In genomic region chr1:234851450-234852438, GRCh38 we compare ENCODE assay signal across 8 cellular contexts.
DNase-seq lines count a peak whose midpoint lies in the region; ATAC-seq and TF ChIP-seq lines count a peak whose summit lies in the region.

No MANE protein-coding gene starts in this region.

- peak overlapping the region; percentile 74; the same call in 1 of the 2 replicates for H3K27ac ChIP-seq in HUES64 (ENCODE audit: low read depth, low read length)
- H3K27ac ChIP-seq in neutrophil: peak overlapping the region; percentile 94

- H3K27ac Mint-ChIP-seq in activated CD8-positive, alpha-beta memory T cell treated with anti-CD3 and anti-CD28 coated beads, Interleukin-2, amount 10 ng/mL, durations not matched to agents 7 days and 5 days: peak overlapping the region; percentile 60

- CTCF ChIA-PET in activated CD8-positive, alpha-beta memory T cell treated with anti-CD3 and anti-CD28 coated beads, Interleukin-2, amount 10 ng/mL, durations not matched to agents 7 days and 5 days (lab: Charles Lee): no interaction called here

- no peak for TF ChIP-seq CTCF in neutrophil (IDR thresholded peaks at IDR 0.05)

- ATAC-seq in activated CD8-positive, alpha-beta memory T cell treated with anti-CD3 and anti-CD28 coated beads, Interleukin-2, amount 10 ng/mL, durations not matched to agents 7 days and 5 days: peak; percentile 61

- H3K4me1 ChIP-seq in HUES64 (ENCODE audit: insufficient read depth, low read length) (peaks cover 8% of the 10 kb centered on the region; the same call in 1 of the 2 replicates), neutrophil (ENCODE audit: control insufficient read depth in 1 of 2, insufficient read depth in 1 of 2, low read depth in 1 of 2, low read length in 1 of 2) (peaks cover 50 to 53% of the 10 kb centered on the region in 2 experiments)

- no peaks in the 10 kb centered on the region for H3K27me3 ChIP-seq in HUES64 (ENCODE audit: insufficient read depth, low read length)
- no peaks in the 10 kb centered on the region for H3K27me3 ChIP-seq in neutrophil

- H3K36me3 ChIP-seq in HUES64 (ENCODE audit: insufficient read depth, low read length) (no peaks in the 10 kb centered on the region), neutrophil (no peaks in the 10 kb centered on the region)

- no peak overlapping the region for H3K9ac ChIP-seq in HUES64 (ENCODE audit: low read depth, low read length)

- peak; percentile 54 for DNase-seq in activated CD8-positive, alpha-beta memory T cell treated with anti-CD3 and anti-CD28 coated beads, Interleukin-2, amount 10 ng/mL, durations not matched to agents 7 days and 5 days
- DNase-seq in activated CD8-positive, alpha-beta memory T cell treated with anti-CD3 and anti-CD28 coated beads for 24 hours: no peak
- DNase-seq in amniotic epithelial cell (ENCODE audit: low read depth) (peak; percentile 53), NCI-H1930 (lab: John Stamatoyannopoulos, UW) (no peak), NCI-H2107 treated with DMSO at 0.1 percent for 48 hours (lab: John Stamatoyannopoulos, UW; ENCODE audit: unreplicated experiment) (no peak), superior temporal gyrus (ENCODE audit: extremely low spot score) (no peak)

- H3K36me3 Mint-ChIP-seq in activated CD8-positive, alpha-beta memory T cell treated with anti-CD3 and anti-CD28 coated beads, Interleukin-2, amount 10 ng/mL, durations not matched to agents 7 days and 5 days: peaks cover 5% of the 10 kb centered on the region

- H3K27me3 Mint-ChIP-seq in activated CD8-positive, alpha-beta memory T cell treated with anti-CD3 and anti-CD28 coated beads, Interleukin-2, amount 10 ng/mL, durations not matched to agents 7 days and 5 days: no peaks in the 10 kb centered on the region

- H3K4me3 ChIP-seq in HUES64 (ENCODE audit: low read length) (no peak overlapping the region), neutrophil (ENCODE audit: low read depth in 1 of 2, low read length in 1 of 2) (peak overlapping the region in 1 of 2 experiments; percentile 20)

- H3K9me3 ChIP-seq in HUES64 (ENCODE audit: insufficient read depth, low read depth, low read length) (no peaks in the 10 kb centered on the region), neutrophil (no peaks in the 10 kb centered on the region)

- 91% methylated on average over 9 of the region's 9 CpGs for WGBS in HUES64

- H3K9me3 Mint-ChIP-seq in activated CD8-positive, alpha-beta memory T cell treated with anti-CD3 and anti-CD28 coated beads, Interleukin-2, amount 10 ng/mL, durations not matched to agents 7 days and 5 days (ENCODE audit: low read depth): no peaks in the 10 kb centered on the region

- H3K4me1 Mint-ChIP-seq in activated CD8-positive, alpha-beta memory T cell treated with anti-CD3 and anti-CD28 coated beads, Interleukin-2, amount 10 ng/mL, durations not matched to agents 7 days and 5 days: peaks cover 47% of the 10 kb centered on the region

- H3K4me3 Mint-ChIP-seq in activated CD8-positive, alpha-beta memory T cell treated with anti-CD3 and anti-CD28 coated beads, Interleukin-2, amount 10 ng/mL, durations not matched to agents 7 days and 5 days: no peak overlapping the region

Comparison
In these comparisons a context has a peak if more than half of its experiments do, and no peak if none do; other contexts are left out.
1. DNase-seq: peak in activated CD8-positive, alpha-beta memory T cell treated with anti-CD3 and anti-CD28 coated beads, Interleukin-2, amount 10 ng/mL, durations not matched to agents 7 days and 5 days (single experiment) and amniotic epithelial cell (single experiment); none in activated CD8-positive, alpha-beta memory T cell treated with anti-CD3 and anti-CD28 coated beads for 24 hours (single experiment), NCI-H1930 (0 of 2), NCI-H2107 treated with DMSO at 0.1 percent for 48 hours (single experiment) and superior temporal gyrus (single experiment).